18 cellular contexts compared by ENCODE assay signal in the genomic region with DNA sequence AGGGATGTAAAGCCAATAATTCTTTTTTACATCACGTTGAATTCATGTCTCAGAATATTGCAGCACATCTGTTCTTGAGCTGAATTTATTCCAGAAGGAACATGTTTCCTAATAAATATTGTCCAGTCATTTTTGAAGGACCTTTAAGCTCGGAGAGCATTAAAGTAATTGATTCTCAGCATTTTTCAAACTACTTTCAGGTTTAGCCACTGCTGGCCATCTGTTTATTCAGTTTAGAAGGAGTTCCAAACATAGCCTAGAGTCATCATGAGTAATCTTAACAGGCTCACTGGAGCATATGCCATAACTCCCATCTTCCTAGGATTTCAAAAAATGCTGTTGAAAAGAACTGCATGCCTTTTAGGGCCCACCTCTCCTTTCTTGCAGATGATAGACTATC. TPM values are rescaled to one million over a fixed set of nuclear protein-coding genes. Genes with fewer than 3 reads are reported as not detected.
DNase-seq lines count a peak whose midpoint lies in the region; ATAC-seq and TF ChIP-seq lines count a peak whose summit lies in the region.
"Had no signal": no experiment of that assay in that cellular context is flagged by ENCODE, and none has a peak within 500 bp of the region (broad histone marks: within the 10 kb centered on the region; RNA-seq: fewer than 3 reads in every experiment).

No MANE protein-coding gene starts in this region.

- no peak for TF ChIP-seq CTCF in epithelial cell of esophagus (IDR thresholded peaks at IDR 0.05; ENCODE audit: insufficient read depth, low read depth, low read length, missing control alignments)
- TF ChIP-seq CTCF in kidney epithelial cell (IDR thresholded peaks at IDR 0.05; ENCODE audit: insufficient read depth, low read length, poor library complexity, severe bottlenecking) = no peak

- no peaks in the 10 kb centered on the region for H3K27me3 ChIP-seq in kidney epithelial cell (ENCODE audit: control insufficient read depth, insufficient read depth, low read length)
- H3K27me3 ChIP-seq: colonic mucosa, pancreas had no signal

- DNase-seq in AG20443 (ENCODE audit: low spot score) = peak; percentile 52
- DNase-seq in NCI-H524 treated with DMSO at 0.1 percent for 48 hours (lab: John Stamatoyannopoulos, UW) = peak; percentile 51
- DNase-seq in epithelial cell of esophagus (ENCODE audit: low read depth) = peak; percentile 45
- peak; percentile 55 for DNase-seq in kidney epithelial cell (ENCODE audit: low read depth)
- DNase-seq in cerebellar nuclear complex (lab: John Stamatoyannopoulos, UW) = no peak
- no peak for DNase-seq in hippocampal formation (lab: John Stamatoyannopoulos, UW)
- no peak for DNase-seq in stimulated activated CD4-positive, alpha-beta T cell treated with anti-CD3 and anti-CD28 coated beads, Interleukin-2, amount 100 ng/mL, for 48 hours
- DNase-seq: activated CD4-positive, CD25-positive, alpha-beta regulatory T cell treated with anti-CD3 and anti-CD28 coated beads, Interleukin-2, amount 50 U/mL, for 72 hours; activated naive CD8-positive, alpha-beta T cell treated with anti-CD3 and anti-CD28 coated beads, Interleukin-2, amount 10 ng/mL, durations not matched to agents 7 days and 5 days; AML-193; colonic mucosa; DMS153; immature natural killer cell; midbrain; pancreas had no signal

- no peak overlapping the region for H3K4me3 ChIP-seq in epithelial cell of esophagus (ENCODE audit: low read length)
- no peak overlapping the region for H3K4me3 ChIP-seq in kidney epithelial cell (ENCODE audit: low read depth, low read length)
- H3K4me3 ChIP-seq: colonic mucosa, pancreas, thoracic aorta had no signal

- ATAC-seq in GM19452 (IDR thresholded peaks at IDR 0.05; ENCODE audit: unreplicated experiment) = no peak
- ATAC-seq: esophagus mucosa had no signal

- H3K36me3 ChIP-seq in kidney epithelial cell (ENCODE audit: control insufficient read depth, insufficient read depth, low read length) = no peaks in the 10 kb centered on the region
- H3K36me3 ChIP-seq: colonic mucosa, pancreas, thoracic aorta had no signal

RNA-seq across cellular contexts. Expression of a gene that starts 50.4 kb away (rescaled TPM):
- total RNA-seq in kidney epithelial cell = 0.89 and 1.3 TPM in 2 replicates
- total RNA-seq: esophagus mucosa had no signal

Comparison
In these comparisons a context has a peak if more than half of its experiments do, and no peak if none do; other contexts are left out.
1. DNase-seq: peak in AG20443 (single experiment), NCI-H524 treated with DMSO at 0.1 percent for 48 hours (single experiment), epithelial cell of esophagus (single experiment) and kidney epithelial cell (single experiment); none in cerebellar nuclear complex (0 of 2), hippocampal formation (0 of 2) and stimulated activated CD4-positive, alpha-beta T cell treated with anti-CD3 and anti-CD28 coated beads, Interleukin-2, amount 100 ng/mL, for 48 hours (0 of 2).